Comparison of ENCODE assay signal across 8 cellular contexts in the genomic region with DNA sequence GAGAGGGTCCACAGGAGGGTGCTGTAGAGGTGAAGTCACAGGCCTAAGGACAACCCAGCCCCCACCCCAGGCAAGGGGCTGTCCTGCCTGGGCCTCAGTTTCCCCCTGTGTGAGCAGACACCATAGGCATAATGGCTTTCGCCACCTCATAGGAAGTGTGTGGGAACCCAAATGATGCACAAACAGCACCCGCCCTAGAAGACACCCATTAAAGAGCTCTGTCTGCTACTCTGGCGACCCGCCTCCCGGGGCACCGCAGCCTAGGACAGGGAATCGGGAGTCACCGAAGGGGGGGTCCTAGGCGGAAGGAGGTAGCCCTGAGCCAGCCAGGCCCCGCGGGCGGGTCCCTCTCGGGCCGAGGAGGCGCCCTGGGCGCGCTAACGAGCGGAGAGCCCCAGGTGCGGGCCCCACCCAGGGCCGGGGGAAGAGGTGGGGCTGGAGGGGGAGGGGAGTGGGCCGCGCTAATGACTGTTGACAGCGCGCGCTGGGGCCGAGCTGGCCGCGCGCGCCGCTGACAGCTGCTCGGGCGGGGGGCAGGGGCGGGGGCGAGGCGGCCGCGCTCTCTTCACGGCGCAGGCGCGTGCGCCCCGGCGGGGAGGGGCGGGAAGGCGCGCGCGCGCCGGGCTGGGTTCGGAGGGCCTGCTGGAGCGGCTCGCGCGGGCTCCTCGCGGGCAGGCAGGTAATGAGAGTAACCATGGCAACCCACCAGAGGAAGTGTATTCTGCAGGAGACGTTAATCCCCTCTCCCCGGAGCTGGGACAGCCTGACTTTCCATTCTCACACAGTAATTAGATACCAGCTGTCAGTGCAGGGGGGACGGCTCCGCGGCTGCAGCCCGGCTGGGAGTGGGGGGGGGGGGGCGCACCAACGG. TPM values are rescaled to one million over a fixed set of nuclear protein-coding genes. Genes with fewer than 3 reads are reported as not detected.
DNase-seq lines count a peak whose midpoint lies in the region; ATAC-seq and TF ChIP-seq lines count a peak whose summit lies in the region.

No MANE protein-coding gene starts in this region.

- H3K27ac ChIP-seq in cardiac muscle cell (no peak overlapping the region), trophoblast cell (ENCODE audit: low read depth, low read length) (no peak overlapping the region)

- peaks cover 12% of the 10 kb centered on the region for H3K36me3 Mint-ChIP-seq in activated naive CD4-positive, alpha-beta T cell treated with anti-CD3 and anti-CD28 coated beads for 36 hours (ENCODE audit: low read depth)

- H3K23ac ChIP-seq in trophoblast cell (ENCODE audit: low read length) = no peak overlapping the region

- H3K27me3 Mint-ChIP-seq in activated naive CD4-positive, alpha-beta T cell treated with anti-CD3 and anti-CD28 coated beads for 36 hours (ENCODE audit: low read depth) = no peaks in the 10 kb centered on the region

- no peak overlapping the region for H2BK120ac ChIP-seq in trophoblast cell (ENCODE audit: insufficient read depth, low read length, poor library complexity)

- H3K27ac Mint-ChIP-seq in activated naive CD4-positive, alpha-beta T cell treated with anti-CD3 and anti-CD28 coated beads for 36 hours = peak overlapping the region; percentile 91

- H3K4me3 ChIP-seq in AG09309 (ENCODE audit: control insufficient read depth, low read depth, low read length) (peak overlapping the region; percentile 29), LNCaP clone FGC (ENCODE audit: low read depth, low read length) (peak overlapping the region; percentile 50), cardiac muscle cell (peak overlapping the region; percentile 42), trophoblast cell (ENCODE audit: low read depth, low read length) (peak overlapping the region; percentile 59)

- H4K8ac ChIP-seq in trophoblast cell (ENCODE audit: low read depth, low read length) = peak overlapping the region; percentile 29

- no CpG with 5 or more reads among the region's 68 CpGs for WGBS in trophoblast cell (ENCODE audit: extremely low coverage, insufficient coverage, insufficient read length)

- peaks cover 9% of the 10 kb centered on the region for H3K79me1 ChIP-seq in trophoblast cell (ENCODE audit: low read length)

- H4K91ac ChIP-seq in trophoblast cell (ENCODE audit: low read depth, low read length) = peak overlapping the region; percentile 63

- H3K36me3 ChIP-seq in cardiac muscle cell (no peaks in the 10 kb centered on the region), trophoblast cell (ENCODE audit: control insufficient read depth in 1 of 2, insufficient read depth in 2 of 2, low read length in 2 of 2) (no peaks in the 10 kb centered on the region)

- no peak overlapping the region for H4K12ac ChIP-seq in trophoblast cell (ENCODE audit: low read depth, low read length)

- peaks cover 85% of the 10 kb centered on the region for H3K4me1 Mint-ChIP-seq in activated naive CD4-positive, alpha-beta T cell treated with anti-CD3 and anti-CD28 coated beads for 36 hours (ENCODE audit: low read depth)

- H3K4ac ChIP-seq in trophoblast cell (ENCODE audit: low read depth, low read length) = no peak overlapping the region

- no peak for ATAC-seq in GM19455 (IDR thresholded peaks at IDR 0.05; ENCODE audit: unreplicated experiment)

- no peaks in the 10 kb centered on the region for H3K79me2 ChIP-seq in trophoblast cell (ENCODE audit: control insufficient read depth, insufficient read depth, low read length, poor library complexity)

- H3K18ac ChIP-seq in trophoblast cell (ENCODE audit: low read length) = peak overlapping the region; percentile 20

- TF ChIP-seq CTCF in AG09309 (IDR thresholded peaks at IDR 0.05; ENCODE audit: control insufficient read depth, insufficient read depth, low read depth, low read length, missing control alignments) (no peak), LNCaP clone FGC (IDR thresholded peaks at IDR 0.05; ENCODE audit: control insufficient read depth, extremely low read depth, insufficient read depth) (no peak), cardiac muscle cell (IDR thresholded peaks at IDR 0.05; ENCODE audit: low read depth, low read length) (no peak)

- H2AFZ ChIP-seq in trophoblast cell (ENCODE audit: insufficient read depth, low read length, poor library complexity) = peak overlapping the region; percentile 23

- H2AK5ac ChIP-seq in trophoblast cell (ENCODE audit: low read length) = no peak overlapping the region

- no peaks in the 10 kb centered on the region for H3K9me3 Mint-ChIP-seq in activated naive CD4-positive, alpha-beta T cell treated with anti-CD3 and anti-CD28 coated beads for 36 hours

- peak overlapping the region; percentile 29 for H3K9ac ChIP-seq in trophoblast cell (ENCODE audit: low read length)

- H3K27me3 ChIP-seq in cardiac muscle cell = no peaks in the 10 kb centered on the region
- H3K27me3 ChIP-seq in trophoblast cell (ENCODE audit: insufficient read depth, low read length) = no peaks in the 10 kb centered on the region

- no peak overlapping the region for H3K14ac ChIP-seq in trophoblast cell (ENCODE audit: low read length)

- peaks cover 42% of the 10 kb centered on the region for H3K4me1 ChIP-seq in cardiac muscle cell (ENCODE audit: low read depth)
- peaks cover 36 to 37% of the 10 kb centered on the region in 2 experiments for H3K4me1 ChIP-seq in trophoblast cell (ENCODE audit: control insufficient read depth in 1 of 2, insufficient read depth in 2 of 2, low read length in 2 of 2)

- CTCF ChIA-PET in activated naive CD4-positive, alpha-beta T cell treated with anti-CD3 and anti-CD28 coated beads for 36 hours (lab: Charles Lee) = interaction anchor here (1.3 to 12.8 kb wide), 2 partner anchors 12 to 28 kb away, joined by 3 to 180 read pairs; no protein-coding TSS in a partner anchor

- no peak overlapping the region for H2BK5ac ChIP-seq in trophoblast cell (ENCODE audit: low read depth, low read length, poor library complexity)

- peak overlapping the region; percentile 88 for H3K4me2 ChIP-seq in trophoblast cell (ENCODE audit: low read length)

- H2BK12ac ChIP-seq in trophoblast cell (ENCODE audit: low read length) = no peak overlapping the region

- DNase-seq in AG09309 (ENCODE audit: low read depth) (no peak), GM19240 (ENCODE audit: insufficient read length, low spot score) (peak; percentile 49), LNCaP clone FGC (ENCODE audit: low read depth) (no peak), SHP77 treated with DMSO at 0.1 percent for 48 hours (lab: John Stamatoyannopoulos, UW) (peak; percentile 72), cardiac muscle cell (ENCODE audit: low read depth in 1 of 2, low spot score in 1 of 2) (peak; percentile 22 to 71), trophoblast cell (peak in 1 of 2 donors; percentile 52)
- peak; percentile 88 for DNase-seq in activated naive CD4-positive, alpha-beta T cell treated with anti-CD3 and anti-CD28 coated beads for 36 hours

- intact Hi-C loops in activated naive CD4-positive, alpha-beta T cell treated with anti-CD3 and anti-CD28 coated beads for 36 hours (cut with micrococcal nuclease) = loop anchor here (1.0 to 5.0 kb wide), 8 partner anchors 8 to 436 kb away; partner anchors contain the start of genes ASXL1, COMMD7, KIF3B and MAPRE1

- H3K4me3 Mint-ChIP-seq in activated naive CD4-positive, alpha-beta T cell treated with anti-CD3 and anti-CD28 coated beads for 36 hours = peak overlapping the region; percentile 67

- no peaks in the 10 kb centered on the region for H3K9me3 ChIP-seq in cardiac muscle cell (ENCODE audit: low read depth)
- H3K9me3 ChIP-seq in trophoblast cell (ENCODE audit: insufficient read depth, low read depth, low read length) = peaks cover 5% of the 10 kb centered on the region

RNA-seq across cellular contexts. Expression of gene NOL4L, which starts 48.9 kb away (rescaled TPM):
- total RNA-seq in activated naive CD4-positive, alpha-beta T cell treated with anti-CD3 and anti-CD28 coated beads for 36 hours = 10 to 100 TPM; 24.8 to 29.2 TPM
- total RNA-seq in cardiac muscle cell = 34.9 and 42.9 TPM in 2 replicates
- polyA plus RNA-seq in cardiac muscle cell = 24.6 and 29.9 TPM in 2 replicates
- 38.6 and 40.8 TPM in 2 replicates for polyA plus RNA-seq in trophoblast cell (2013)

Comparison
In these comparisons a context has a peak if more than half of its experiments do, and no peak if none do; other contexts are left out.
1. DNase-seq: peak in GM19240 (single experiment), SHP77 treated with DMSO at 0.1 percent for 48 hours (single experiment), activated naive CD4-positive, alpha-beta T cell treated with anti-CD3 and anti-CD28 coated beads for 36 hours (single experiment) and cardiac muscle cell (2 of 2); none in AG09309 (single experiment) and LNCaP clone FGC (single experiment).
2. Peak in every context shown above with its lines, with median percentiles within 50 percentile points of each other: H3K4me3 ChIP-seq.